In the genomic region with DNA sequence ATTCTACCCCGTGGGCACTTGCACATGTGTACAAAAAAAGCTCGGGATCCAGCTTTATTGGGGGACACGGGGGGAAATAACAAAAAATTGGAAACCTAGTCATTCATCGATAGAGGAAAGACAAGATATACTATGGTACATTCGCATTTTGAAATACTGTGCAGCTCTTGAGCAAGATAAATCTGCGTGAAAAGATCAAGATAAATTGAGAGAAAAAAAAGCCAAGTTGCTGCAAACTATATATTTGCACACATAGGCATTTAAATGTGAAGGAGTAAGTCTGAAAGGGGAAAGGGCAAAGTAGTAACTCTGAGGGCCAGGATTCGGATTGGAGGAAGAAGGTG, we compare ENCODE assay signal across 8 cellular contexts. TPM values are rescaled to one million over a fixed set of nuclear protein-coding genes. Genes with fewer than 3 reads are reported as not detected.
DNase-seq lines count a peak whose midpoint lies in the region; ATAC-seq and TF ChIP-seq lines count a peak whose summit lies in the region.

No MANE protein-coding gene starts in this region.

- peaks cover 44% of the 10 kb centered on the region for H3K79me2 ChIP-seq in SK-N-SH (ENCODE audit: insufficient read depth)

- no peaks in the 10 kb centered on the region for H3K9me3 ChIP-seq in SK-N-SH
- no peaks in the 10 kb centered on the region for H3K9me3 ChIP-seq in adipocyte (ENCODE audit: control insufficient read depth, low read length)
- H3K9me3 ChIP-seq in suprapubic skin = no peaks in the 10 kb centered on the region

- H2AFZ ChIP-seq in SK-N-SH (ENCODE audit: low read depth) = peak overlapping the region; percentile 95

- CTCF ChIA-PET in SK-N-SH (lab: Yijun Ruan, JAX) = no interaction called here
- CTCF ChIA-PET in GM10248 (lab: Yijun Ruan, JAX) = interaction anchor here (0.7 to 2.0 kb wide), 7 partner anchors 9 to 402 kb away, joined by 3 to 5 read pairs (median 3); no protein-coding TSS in a partner anchor

- peak overlapping the region; percentile 81 for H3K4me2 ChIP-seq in SK-N-SH

- WGBS in SK-N-SH (ENCODE audit: low lambda C conversion rate) = 11% methylated on average over 7 of the region's 7 CpGs
- 23% methylated on average over 7 of the region's 7 CpGs for whole genome bisulfite sequencing in suprapubic skin

- H3K4me3 ChIP-seq in SK-N-SH (ENCODE audit: low read depth in 2 of 2, low read length in 1 of 2) (peak overlapping the region; percentile 73), adipocyte (ENCODE audit: low read length) (peak overlapping the region; percentile 94), kidney epithelial cell (ENCODE audit: low read depth, low read length) (peak overlapping the region; percentile 84), suprapubic skin (peak overlapping the region; percentile 73)

- H3K27ac ChIP-seq in SK-N-SH (ENCODE audit: low read depth in 2 of 2, low read length in 1 of 2) = peak overlapping the region; percentile 76 to 80
- H3K27ac ChIP-seq in suprapubic skin = peak overlapping the region; percentile 90

- H3K4me1 ChIP-seq in SK-N-SH (ENCODE audit: control insufficient read depth in 1 of 2, insufficient read depth in 2 of 2, low read depth in 1 of 2, low read length in 1 of 2) (peaks cover 0 to 4% of the 10 kb centered on the region in 2 experiments; a peak in 2 of 4 replicates), adipocyte (ENCODE audit: control insufficient read depth, insufficient read depth, low read length) (peaks cover 24% of the 10 kb centered on the region), suprapubic skin (peaks cover 29% of the 10 kb centered on the region)

- TF ChIP-seq EP300 in SK-N-SH (IDR thresholded peaks at IDR 0.05; ENCODE audit: borderline replicate concordance in 1 of 2, low read depth in 1 of 2, low read length in 1 of 2) (no peak), suprapubic skin (IDR thresholded peaks at IDR 0.05) (no peak)

- ATAC-seq in SK-N-SH treated with all-trans-retinoic acid at 6 μM for 48 hours (no peak), GM21423 (IDR thresholded peaks at IDR 0.05; ENCODE audit: unreplicated experiment) (no peak)

- H3K36me3 ChIP-seq in SK-N-SH (replicated peaks in 1 of 2; ENCODE audit: control insufficient read depth in 1 of 2, insufficient read depth in 2 of 2, low read length in 1 of 2) (peaks cover 0 to 2% of the 10 kb centered on the region in 2 experiments), adipocyte (ENCODE audit: control insufficient read depth, insufficient read depth, low read length, severe bottlenecking) (peaks cover 6% of the 10 kb centered on the region), kidney epithelial cell (ENCODE audit: control insufficient read depth, insufficient read depth, low read length) (no peaks in the 10 kb centered on the region), suprapubic skin (no peaks in the 10 kb centered on the region)

- no peak for TF ChIP-seq RAD21 in SK-N-SH (IDR thresholded peaks at IDR 0.05; ENCODE audit: low read length)

- TF ChIP-seq CTCF in SK-N-SH (IDR thresholded peaks at IDR 0.05) = no peak
- no peak for TF ChIP-seq CTCF in kidney epithelial cell (IDR thresholded peaks at IDR 0.05; ENCODE audit: insufficient read depth, low read length, poor library complexity, severe bottlenecking)
- TF ChIP-seq CTCF in suprapubic skin (IDR thresholded peaks at IDR 0.05) = no peak
- TF ChIP-seq CTCF in GM10248 (IDR thresholded peaks at IDR 0.05; ENCODE audit: control extremely low read depth, extremely low read depth, low read depth, missing control alignments) = no peak

- DNase-seq in SK-N-SH (no peak), adipocyte (ENCODE audit: low read depth) (no peak), kidney epithelial cell (ENCODE audit: low read depth) (no peak), suprapubic skin (ENCODE audit: low spot score in 2 of 2) (no peak), GM10248 (ENCODE audit: extremely low spot score) (no peak), COR-L47 (lab: John Stamatoyannopoulos, UW) (no peak)

- H3K27me3 ChIP-seq in SK-N-SH (ENCODE audit: insufficient read depth) (no peaks in the 10 kb centered on the region), adipocyte (replicated peaks; ENCODE audit: control insufficient read depth, insufficient read depth, low read length) (no peaks in the 10 kb centered on the region), kidney epithelial cell (ENCODE audit: control insufficient read depth, insufficient read depth, low read length) (no peaks in the 10 kb centered on the region), suprapubic skin (no peaks in the 10 kb centered on the region)

- H3K9ac ChIP-seq in SK-N-SH = peak overlapping the region; percentile 79
- peak overlapping the region; percentile 95 for H3K9ac ChIP-seq in adipocyte (ENCODE audit: low read length)

- no peaks in the 10 kb centered on the region for H3K9me2 ChIP-seq in SK-N-SH

- POLR2A ChIA-PET in SK-N-SH (lab: Yijun Ruan, JAX) (interaction anchor here (0.7 kb wide), 1 partner anchor 58 kb away, joined by 3 read pairs; no protein-coding TSS in a partner anchor), GM10248 (lab: Yijun Ruan, JAX) (interaction anchor here (0.5 to 1.4 kb wide), 2 partner anchors 14 to 16 kb away, joined by 3 to 5 read pairs; no protein-coding TSS in a partner anchor)

- TF ChIP-seq POLR2A in suprapubic skin (IDR thresholded peaks at IDR 0.05) = no peak

- H3F3A ChIP-seq in SK-N-SH (replicated peaks; ENCODE audit: insufficient read depth) = no peaks in the 10 kb centered on the region

- H4K20me1 ChIP-seq in SK-N-SH (ENCODE audit: insufficient read depth) = no peaks in the 10 kb centered on the region

TF ChIP-seq in SK-N-SH, 30 proteins besides CTCF, POLR2A, EP300 and RAD21:
- TF ChIP-seq POLR2AphosphoS5 (IDR thresholded peaks at IDR 0.05; ENCODE audit: low read depth, low read length) (no peak), CHD2 (IDR thresholded peaks at IDR 0.05; ENCODE audit: low read length, partially characterized antibody) (no peak), MAX (IDR thresholded peaks at IDR 0.05; ENCODE audit: low read depth) (no peak), FOXJ3 (CRISPR knock-in tag; IDR thresholded peaks at IDR 0.05) (no peak), FOSL2 (IDR thresholded peaks at IDR 0.05; ENCODE audit: borderline replicate concordance, low read depth) (no peak), IRF3 (IDR thresholded peaks at IDR 0.05; ENCODE audit: low read depth, low read length) (no peak), FOXM1 (IDR thresholded peaks at IDR 0.05; ENCODE audit: low read depth) (no peak), YY1 (IDR thresholded peaks at IDR 0.05; ENCODE audit: low read depth) (no peak)

TF ChIP-seq in SK-N-SH treated with all-trans-retinoic acid at 6 μM for 48 hours, 23 proteins besides CTCF, POLR2A, EP300 and RAD21 (continues in another document):
- TF ChIP-seq BACH2 (CRISPR knock-in tag; IDR thresholded peaks at IDR 0.05; ENCODE audit: borderline replicate concordance) = no peak
- no peak for TF ChIP-seq RARB (CRISPR knock-in tag; IDR thresholded peaks at IDR 0.05)
- TF ChIP-seq ARNTL (CRISPR knock-in tag; IDR thresholded peaks at IDR 0.05; ENCODE audit: borderline replicate concordance, low read depth) = no peak
- TF ChIP-seq, protein P1, sequence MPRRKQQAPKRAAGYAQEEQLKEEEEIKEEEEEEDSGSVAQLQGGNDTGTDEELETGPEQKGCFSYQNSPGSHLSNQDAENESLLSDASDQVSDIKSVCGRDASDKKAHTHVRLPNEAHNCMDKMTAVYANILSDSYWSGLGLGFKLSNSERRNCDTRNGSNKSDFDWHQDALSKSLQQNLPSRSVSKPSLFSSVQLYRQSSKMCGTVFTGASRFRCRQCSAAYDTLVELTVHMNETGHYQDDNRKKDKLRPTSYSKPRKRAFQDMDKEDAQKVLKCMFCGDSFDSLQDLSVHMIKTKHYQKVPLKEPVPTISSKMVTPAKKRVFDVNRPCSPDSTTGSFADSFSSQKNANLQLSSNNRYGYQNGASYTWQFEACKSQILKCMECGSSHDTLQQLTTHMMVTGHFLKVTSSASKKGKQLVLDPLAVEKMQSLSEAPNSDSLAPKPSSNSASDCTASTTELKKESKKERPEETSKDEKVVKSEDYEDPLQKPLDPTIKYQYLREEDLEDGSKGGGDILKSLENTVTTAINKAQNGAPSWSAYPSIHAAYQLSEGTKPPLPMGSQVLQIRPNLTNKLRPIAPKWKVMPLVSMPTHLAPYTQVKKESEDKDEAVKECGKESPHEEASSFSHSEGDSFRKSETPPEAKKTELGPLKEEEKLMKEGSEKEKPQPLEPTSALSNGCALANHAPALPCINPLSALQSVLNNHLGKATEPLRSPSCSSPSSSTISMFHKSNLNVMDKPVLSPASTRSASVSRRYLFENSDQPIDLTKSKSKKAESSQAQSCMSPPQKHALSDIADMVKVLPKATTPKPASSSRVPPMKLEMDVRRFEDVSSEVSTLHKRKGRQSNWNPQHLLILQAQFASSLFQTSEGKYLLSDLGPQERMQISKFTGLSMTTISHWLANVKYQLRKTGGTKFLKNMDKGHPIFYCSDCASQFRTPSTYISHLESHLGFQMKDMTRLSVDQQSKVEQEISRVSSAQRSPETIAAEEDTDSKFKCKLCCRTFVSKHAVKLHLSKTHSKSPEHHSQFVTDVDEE (CRISPR knock-in tag; IDR thresholded peaks at IDR 0.05) = no peak
- TF ChIP-seq PATZ1 (CRISPR knock-in tag; IDR thresholded peaks at IDR 0.05; ENCODE audit: borderline replicate concordance) = no peak
- no peak for TF ChIP-seq TOX (CRISPR knock-in tag; IDR thresholded peaks at IDR 0.05; ENCODE audit: borderline replicate concordance)
- no peak for TF ChIP-seq GLIS3 (CRISPR knock-in tag; IDR thresholded peaks at IDR 0.05)

RNA-seq across cellular contexts. Expression of gene UBR1, which starts 0.6 kb away (rescaled TPM):
- 3.7 and 5.0 TPM in 2 replicates for polyA plus RNA-seq in SK-N-SH (2012; rRNA removed)
- 4.7 and 4.9 TPM in 2 replicates for polyA plus RNA-seq in SK-N-SH (2012; cell fraction: cytosol; rRNA removed)
- polyA plus RNA-seq in SK-N-SH (2012; cell fraction: nucleus; rRNA removed) = 3.5 and 8.6 TPM in 2 replicates
- total RNA-seq in kidney epithelial cell (16.9 and 19.0 TPM in 2 replicates), suprapubic skin (10 to 100 TPM; 14.0 to 41.4 (median 19.2) TPM)

RNA-seq across cellular contexts. Expression of gene TMEM62, which starts 26.9 kb away (rescaled TPM):
- polyA plus RNA-seq in SK-N-SH (2012; rRNA removed) = 3.3 and 4.3 TPM in 2 replicates
- polyA plus RNA-seq in SK-N-SH (2012; cell fraction: cytosol; rRNA removed) = 3.7 and 3.8 TPM in 2 replicates
- 15.0 and 16.8 TPM in 2 replicates for polyA plus RNA-seq in SK-N-SH (2012; cell fraction: nucleus; rRNA removed)
- total RNA-seq in kidney epithelial cell (22.3 and 23.6 TPM in 2 replicates), suprapubic skin (10 to 100 TPM; 12.5 to 31.3 (median 20.3) TPM)
